In the genomic region with DNA sequence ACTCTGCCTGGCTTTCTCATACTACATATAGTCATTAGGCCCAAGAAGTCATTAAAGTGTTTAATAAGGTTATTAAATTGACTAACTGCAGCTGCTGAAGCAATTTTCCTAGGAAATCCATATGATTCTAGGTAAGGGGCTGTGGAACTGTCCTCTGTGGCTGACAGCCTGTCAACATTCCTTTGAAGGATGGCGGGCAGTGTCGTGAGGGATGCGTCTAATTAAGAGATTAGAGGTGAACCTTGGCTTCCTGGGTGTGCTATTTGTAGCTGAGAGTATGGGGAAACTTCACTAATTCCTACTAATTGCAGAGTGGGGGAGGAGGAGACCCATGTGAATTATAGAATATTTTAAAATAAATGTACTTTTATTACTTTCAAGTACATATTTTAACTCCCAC, we compare ENCODE assay signal across 22 cellular contexts.
"Had no signal": no experiment of that assay in that cellular context is flagged by ENCODE, and none has a peak within 500 bp of the region (broad histone marks: within the 10 kb centered on the region; RNA-seq: fewer than 3 reads in every experiment).

No MANE protein-coding gene starts in this region.

- H3K27me3 ChIP-seq: esophagus squamous epithelium, gastrocnemius medialis, spleen, suprapubic skin, transverse colon, upper lobe of right lung, uterus had no signal

- DNase-seq: cortex of kidney; effector memory CD8-positive, alpha-beta T cell; erythroblast; esophagus squamous epithelium; gastrocnemius medialis; head of caudate nucleus; natural killer cell; spleen; stimulated activated CD4-positive, alpha-beta T cell treated with anti-CD3 and anti-CD28 coated beads, Interleukin-4, amount 100 ng/mL, for 4 hours; stimulated activated naive B cell treated with anti-CD40 and anti-IgM and Interleukin-4, amounts not matched to agents 10 μg/mL and 1 μg/mL and 100 μg/mL, for 72 hours; transverse colon; upper lobe of right lung; uterus had no signal

- H2AFZ ChIP-seq: parathyroid adenoma had no signal

- H3K27ac ChIP-seq: esophagus squamous epithelium, gastrocnemius medialis, parathyroid adenoma, skin epidermis, spleen, suprapubic skin, transverse colon, upper lobe of right lung, uterus had no signal

- H3K36me3 ChIP-seq: esophagus squamous epithelium, gastrocnemius medialis, suprapubic skin, transverse colon, upper lobe of right lung, uterus had no signal

- H3K9me3 ChIP-seq: esophagus squamous epithelium, gastrocnemius medialis, spleen, suprapubic skin, transverse colon, upper lobe of right lung, uterus had no signal

- H3K9me3 Mint-ChIP-seq: effector memory CD8-positive, alpha-beta T cell; memory B cell; natural killer cell; neural crest cell; stimulated activated naive B cell treated with anti-CD40 and anti-IgM and Interleukin-4, amounts not matched to agents 10 μg/mL and 1 μg/mL and 100 μg/mL, for 72 hours; stimulated activated naive CD8-positive, alpha-beta T cell treated with anti-CD3 and anti-CD28 coated beads, Interleukin-15, Interleukin-2, amounts not matched to agents 100 ng/mL and 50 ng/mL, for 24 hours had no signal

- H3K4me3 Mint-ChIP-seq: effector memory CD8-positive, alpha-beta T cell; memory B cell; natural killer cell; neural crest cell; stimulated activated naive B cell treated with anti-CD40 and anti-IgM and Interleukin-4, amounts not matched to agents 10 μg/mL and 1 μg/mL and 100 μg/mL, for 72 hours; stimulated activated naive CD8-positive, alpha-beta T cell treated with anti-CD3 and anti-CD28 coated beads, Interleukin-15, Interleukin-2, amounts not matched to agents 100 ng/mL and 50 ng/mL, for 24 hours had no signal

- H3K36me3 Mint-ChIP-seq: natural killer cell had no signal

- H3K79me2 ChIP-seq: parathyroid adenoma had no signal

- H3K4me1 ChIP-seq: esophagus squamous epithelium, gastrocnemius medialis, parathyroid adenoma, suprapubic skin, transverse colon, upper lobe of right lung, uterus had no signal

- H3K27ac Mint-ChIP-seq: effector memory CD8-positive, alpha-beta T cell; memory B cell; natural killer cell; progenitor cell of endocrine pancreas; stimulated activated naive CD8-positive, alpha-beta T cell treated with anti-CD3 and anti-CD28 coated beads, Interleukin-15, Interleukin-2, amounts not matched to agents 100 ng/mL and 50 ng/mL, for 24 hours had no signal

- H3K27me3 Mint-ChIP-seq: effector memory CD8-positive, alpha-beta T cell; memory B cell; progenitor cell of endocrine pancreas; stimulated activated naive B cell treated with anti-CD40 and anti-IgM and Interleukin-4, amounts not matched to agents 10 μg/mL and 1 μg/mL and 100 μg/mL, for 72 hours; stimulated activated naive CD8-positive, alpha-beta T cell treated with anti-CD3 and anti-CD28 coated beads, Interleukin-15, Interleukin-2, amounts not matched to agents 100 ng/mL and 50 ng/mL, for 24 hours had no signal

- H3K4me3 ChIP-seq: esophagus squamous epithelium, gastrocnemius medialis, lung, skin epidermis, spleen, suprapubic skin, transverse colon, upper lobe of right lung, uterus had no signal

- ATAC-seq: effector memory CD8-positive, alpha-beta T cell; gastrocnemius medialis; left lobe of liver; natural killer cell; stimulated activated naive B cell treated with anti-CD40 and anti-IgM and Interleukin-4, amounts not matched to agents 10 μg/mL and 1 μg/mL and 100 μg/mL, for 72 hours had no signal

- H3K9ac ChIP-seq: parathyroid adenoma had no signal
